9 cellular contexts compared by ENCODE assay signal in the genomic region with DNA sequence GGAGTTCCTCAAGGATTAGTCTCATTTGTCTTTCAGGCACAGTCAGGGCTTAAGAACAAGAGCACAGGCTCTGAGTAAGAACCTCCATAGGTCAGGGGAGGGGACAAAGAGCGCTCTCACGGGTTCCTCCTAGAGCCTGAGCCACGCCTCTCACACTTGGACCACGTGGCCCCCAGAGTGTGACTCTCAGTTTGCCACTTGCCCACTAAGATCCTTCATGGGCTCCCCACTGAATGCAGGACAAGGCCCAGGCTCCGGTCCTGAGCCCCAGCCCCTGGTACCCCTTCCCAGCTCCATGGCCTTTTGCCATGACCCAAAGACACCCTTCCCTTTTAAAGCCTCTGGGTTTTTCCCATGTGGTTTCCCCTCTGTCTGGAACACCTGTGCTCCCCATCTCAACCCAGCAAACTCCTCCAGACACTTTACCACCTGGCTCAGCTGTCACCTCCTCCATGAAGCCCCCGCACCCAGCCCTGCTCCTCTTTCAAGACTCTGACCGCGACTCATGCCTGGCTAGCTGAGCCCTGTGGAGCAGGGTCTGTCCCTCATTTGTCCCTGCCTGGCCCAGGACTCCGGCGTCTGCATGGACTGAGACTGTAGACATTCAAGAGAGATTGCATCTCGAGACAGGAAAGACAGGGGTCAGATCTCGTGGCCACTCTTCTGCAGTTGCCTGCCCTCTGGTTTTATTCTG. TPM values are rescaled to one million over a fixed set of nuclear protein-coding genes. Genes with fewer than 3 reads are reported as not detected.
DNase-seq lines count a peak whose midpoint lies in the region; ATAC-seq and TF ChIP-seq lines count a peak whose summit lies in the region.
"Had no signal": no experiment of that assay in that cellular context is flagged by ENCODE, and none has a peak within 500 bp of the region (broad histone marks: within the 10 kb centered on the region; RNA-seq: fewer than 3 reads in every experiment).

No MANE protein-coding gene starts in this region.

- H3K27ac Mint-ChIP-seq in memory B cell, result peak overlapping the region; percentile 65

- peak overlapping the region; percentile 32 for H3K4me3 Mint-ChIP-seq in memory B cell

- intact Hi-C loops in vagina (cut with DNase I), result no loop called here

- DNase-seq in activated CD4-positive, CD25-positive, alpha-beta regulatory T cell (lab: John Stamatoyannopoulos, UW), result no peak
- peak; percentile 6 for DNase-seq in RKO (ENCODE audit: low spot score)
- peak in 1 of 2 donors; percentile 45 for DNase-seq in memory B cell (ENCODE audit: low spot score in 2 of 2)
- DNase-seq in vagina (ENCODE audit: extremely low spot score in 2 of 2), result no peak
- no peak for DNase-seq in NCI-H128 (lab: John Stamatoyannopoulos, UW; ENCODE audit: unreplicated experiment)
- DNase-seq in NCI-H526 treated with DMSO at 0.1 percent for 48 hours (lab: John Stamatoyannopoulos, UW), result no peak

- TF ChIP-seq POLR2A in vagina (IDR thresholded peaks at IDR 0.05), result no peak

- no peak overlapping the region for H3K27ac ChIP-seq in vagina
- H3K27ac ChIP-seq: SJCRH30 had no signal

- no peaks in the 10 kb centered on the region for H3K27me3 ChIP-seq in vagina

- ATAC-seq in activated CD4-positive, CD25-positive, alpha-beta regulatory T cell treated with anti-CD3 and anti-CD28 coated beads, Interleukin-2, amount 50 U/mL, for 24 hours, result peak; percentile 82 to 84
- peak; percentile 85 for ATAC-seq in HG02763 (IDR thresholded peaks at IDR 0.05; ENCODE audit: unreplicated experiment)
- ATAC-seq in memory B cell (ENCODE audit: low read depth), result peak; percentile 98

- no peaks in the 10 kb centered on the region for H3K9me3 Mint-ChIP-seq in memory B cell

- H3K4me3 ChIP-seq in vagina, result no peak overlapping the region
- H3K4me3 ChIP-seq: SJCRH30 had no signal

- no peaks in the 10 kb centered on the region for H3K27me3 Mint-ChIP-seq in memory B cell

- no peak for TF ChIP-seq CTCF in vagina (IDR thresholded peaks at IDR 0.05)

- H3K9me3 ChIP-seq in vagina, result no peaks in the 10 kb centered on the region
- H3K9me3 ChIP-seq: SJCRH30 had no signal

- H3K4me1 Mint-ChIP-seq in memory B cell, result peaks cover 21% of the 10 kb centered on the region

- H3K36me3 Mint-ChIP-seq in memory B cell, result peaks cover 2% of the 10 kb centered on the region

- no peaks in the 10 kb centered on the region for H3K4me1 ChIP-seq in vagina

- no peaks in the 10 kb centered on the region for H3K36me3 ChIP-seq in vagina
- H3K36me3 ChIP-seq: SJCRH30 had no signal

RNA-seq across cellular contexts. Expression of a gene that starts 32.7 kb away (rescaled TPM):
- 34.9 TPM for total RNA-seq in vagina
